ENCODE assay signal across 13 cellular contexts in genomic region chr2:99481941-99482340, GRCh38. TPM values are rescaled to one million over a fixed set of nuclear protein-coding genes. Genes with fewer than 3 reads are reported as not detected.
DNase-seq lines count a peak whose midpoint lies in the region; ATAC-seq, FAIRE-seq and TF ChIP-seq lines count a peak whose summit lies in the region.
"Had no signal": no experiment of that assay in that cellular context is flagged by ENCODE, and none has a peak within 500 bp of the region (broad histone marks: within the 10 kb centered on the region; RNA-seq: fewer than 3 reads in every experiment).

No MANE protein-coding gene starts in this region.

- no peak overlapping the region for H4K8ac ChIP-seq in mesendoderm (ENCODE audit: low read depth, low read length)

- H3K4ac ChIP-seq in mesendoderm (ENCODE audit: low read depth, low read length) = no peak overlapping the region

- no peak overlapping the region for H3K18ac ChIP-seq in mesendoderm (ENCODE audit: low read length)

- no peak overlapping the region for H3K9ac ChIP-seq in mesendoderm (ENCODE audit: low read length)

- H3K79me2 ChIP-seq in GM23338 (replicated peaks; ENCODE audit: insufficient read depth) (peaks cover 100% of the 10 kb centered on the region), mesendoderm (ENCODE audit: control insufficient read depth, insufficient read depth, low read length) (peaks cover 68% of the 10 kb centered on the region)

- H3K36me3 ChIP-seq in GM23338 (ENCODE audit: insufficient read depth) (no peaks in the 10 kb centered on the region), esophagus muscularis mucosa (no peaks in the 10 kb centered on the region), mesendoderm (ENCODE audit: control insufficient read depth, insufficient read depth, low read length) (no peaks in the 10 kb centered on the region)

- H3K4me1 ChIP-seq in GM23338 (ENCODE audit: insufficient read depth) = peaks cover 25% of the 10 kb centered on the region
- peaks cover 63 to 91% (median 70%) of the 10 kb centered on the region in 4 donors for H3K4me1 ChIP-seq in esophagus muscularis mucosa
- H3K4me1 ChIP-seq in mesendoderm (ENCODE audit: control insufficient read depth, low read depth, low read length) = no peaks in the 10 kb centered on the region

- FAIRE-seq in D721Med (lab: Jason Lieb, UNC) = no peak

- DNase-seq in GM23338 (ENCODE audit: low spot score) (peak; percentile 76), NCI-H69 (lab: John Stamatoyannopoulos, UW) (peak; percentile 8), esophagus muscularis mucosa (ENCODE audit: extremely low spot score) (peak; percentile 66), mesendoderm (peak; percentile 89), pons (ENCODE audit: low spot score) (no peak), D721Med (ENCODE audit: insufficient read length, low spot score) (no peak), NCI-H1092 (lab: John Stamatoyannopoulos, UW) (no peak)
- DNase-seq in activated CD4-positive, alpha-beta memory T cell treated with anti-CD3 and anti-CD28 coated beads for 36 hours = no peak
- DNase-seq: activated CD4-positive, CD25-positive, alpha-beta regulatory T cell treated with anti-CD3 and anti-CD28 coated beads, Interleukin-2, amount 50 U/mL, for 72 hours; activated effector memory CD4-positive, alpha-beta T cell treated with Interleukin-2 at 50 U/mL for 16 hours; CD8-positive, alpha-beta T cell; NCI-H1930; stimulated activated CD4-positive, alpha-beta T cell treated with anti-CD3 and anti-CD28 coated beads, Interleukin-4, amount 100 ng/mL, for 4 hours had no signal

- no peak overlapping the region for H2BK15ac ChIP-seq in mesendoderm (replicated peaks; ENCODE audit: low read depth)

- H3K4me3 ChIP-seq in GM23338 = no peak overlapping the region
- no peak overlapping the region for H3K4me3 ChIP-seq in esophagus muscularis mucosa
- H3K4me3 ChIP-seq in mesendoderm (ENCODE audit: low read length) = no peak overlapping the region

- H3K23ac ChIP-seq in mesendoderm (ENCODE audit: low read length) = no peak overlapping the region

- peaks cover 42% of the 10 kb centered on the region for H3K4me1 Mint-ChIP-seq in GM23338
- peaks cover 58% of the 10 kb centered on the region for H3K4me1 Mint-ChIP-seq in activated CD4-positive, alpha-beta memory T cell treated with anti-CD3 and anti-CD28 coated beads for 36 hours (ENCODE audit: low read depth)

- no peak overlapping the region for H3K27ac Mint-ChIP-seq in GM23338
- no peak overlapping the region for H3K27ac Mint-ChIP-seq in activated CD4-positive, alpha-beta memory T cell treated with anti-CD3 and anti-CD28 coated beads for 36 hours

- POLR2A ChIA-PET in activated CD4-positive, alpha-beta memory T cell treated with anti-CD3 and anti-CD28 coated beads for 36 hours (lab: Charles Lee) = no interaction called here

- no peak overlapping the region for H2BK120ac ChIP-seq in mesendoderm (ENCODE audit: low read depth, low read length)

- intact Hi-C loops in esophagus muscularis mucosa (cut with DNase I) = no loop called here
- intact Hi-C loops in activated CD4-positive, alpha-beta memory T cell treated with anti-CD3 and anti-CD28 coated beads for 36 hours (cut with micrococcal nuclease) = loop anchor here (10.0 kb wide), 1 partner anchor 47 kb away; no protein-coding TSS in a partner anchor

- H4K20me1 ChIP-seq in GM23338 (replicated peaks; ENCODE audit: insufficient read depth) = peaks cover 39% of the 10 kb centered on the region

- H4K5ac ChIP-seq in mesendoderm (ENCODE audit: low read length) = no peak overlapping the region

- H3K27me3 Mint-ChIP-seq in GM23338 (ENCODE audit: insufficient read depth, low read depth, poor library complexity) = peaks cover 2% of the 10 kb centered on the region
- no peaks in the 10 kb centered on the region for H3K27me3 Mint-ChIP-seq in activated CD4-positive, alpha-beta memory T cell treated with anti-CD3 and anti-CD28 coated beads for 36 hours

- H3K9me2 ChIP-seq in GM23338 (ENCODE audit: insufficient read depth) = no peaks in the 10 kb centered on the region

- H2BK5ac ChIP-seq in mesendoderm (ENCODE audit: low read length) = no peak overlapping the region

- H3K4me3 Mint-ChIP-seq in GM23338 = no peak overlapping the region
- no peak overlapping the region for H3K4me3 Mint-ChIP-seq in activated CD4-positive, alpha-beta memory T cell treated with anti-CD3 and anti-CD28 coated beads for 36 hours

- peaks cover 16% of the 10 kb centered on the region for H3K79me1 ChIP-seq in mesendoderm (ENCODE audit: low read length)

- H3K56ac ChIP-seq in mesendoderm (ENCODE audit: low read length) = no peak overlapping the region

- no peak for TF ChIP-seq POLR2A in esophagus muscularis mucosa (IDR thresholded peaks at IDR 0.05; ENCODE audit: low read depth)

- TF ChIP-seq EP300 in esophagus muscularis mucosa (IDR thresholded peaks at IDR 0.05) = no peak

- no peaks in the 10 kb centered on the region for H3K9me3 ChIP-seq in esophagus muscularis mucosa

- H3F3A ChIP-seq in GM23338 (replicated peaks; ENCODE audit: low read depth) = no peaks in the 10 kb centered on the region

- H3K27me3 ChIP-seq in GM23338 (ENCODE audit: insufficient read depth) (no peaks in the 10 kb centered on the region), esophagus muscularis mucosa (no peaks in the 10 kb centered on the region), mesendoderm (ENCODE audit: insufficient read depth, low read length, poor library complexity) (no peaks in the 10 kb centered on the region)

- H3K27ac ChIP-seq in GM23338 (ENCODE audit: low read depth) = peak overlapping the region; percentile 45; the same call in 1 of the 2 replicates
- H3K27ac ChIP-seq in esophagus muscularis mucosa (replicated peaks in 1 of 4) = no peak overlapping the region
- H3K27ac ChIP-seq in mesendoderm (ENCODE audit: low read depth, low read length) = no peak overlapping the region

- no peak overlapping the region for H2AFZ ChIP-seq in GM23338

- peaks cover 9% of the 10 kb centered on the region; the same call in 2 of the 3 replicates for H3K36me3 Mint-ChIP-seq in GM23338 (ENCODE audit: low read depth)
- H3K36me3 Mint-ChIP-seq in activated CD4-positive, alpha-beta memory T cell treated with anti-CD3 and anti-CD28 coated beads for 36 hours = peaks cover 3% of the 10 kb centered on the region

- CTCF ChIA-PET in activated CD4-positive, alpha-beta memory T cell treated with anti-CD3 and anti-CD28 coated beads for 36 hours (lab: Charles Lee) = no interaction called here

- no peak overlapping the region for H2AK5ac ChIP-seq in mesendoderm (ENCODE audit: low read length)

- 38% methylated on average over 1 of the region's 1 CpG for WGBS in esophagus muscularis mucosa
- no CpG with 5 or more reads among the region's 1 CpG for WGBS in mesendoderm (ENCODE audit: extremely low coverage, insufficient coverage, low lambda C conversion rate)

- peak; percentile 87 for ATAC-seq in GM23338
- ATAC-seq: CD8-positive, alpha-beta T cell had no signal

- H3K4me2 ChIP-seq in GM23338 (no peak overlapping the region), mesendoderm (ENCODE audit: low read length) (no peak overlapping the region)

- H3K9me3 Mint-ChIP-seq in GM23338 = no peaks in the 10 kb centered on the region
- no peaks in the 10 kb centered on the region for H3K9me3 Mint-ChIP-seq in activated CD4-positive, alpha-beta memory T cell treated with anti-CD3 and anti-CD28 coated beads for 36 hours
- H3K9me3 Mint-ChIP-seq: CD8-positive, alpha-beta T cell had no signal

- TF ChIP-seq CTCF in GM23338 (conservative IDR thresholded peaks at IDR 0.05; ENCODE audit: low read depth in 2 of 2) (no peak), esophagus muscularis mucosa (IDR thresholded peaks at IDR 0.05) (no peak), D721Med (IDR thresholded peaks at IDR 0.05; ENCODE audit: insufficient read depth, missing control alignments) (no peak)

TF ChIP-seq in GM23338, 12 proteins besides CTCF, POLR2A, EP300 and RAD21:
- no peak for TF ChIP-seq CREB1 (CRISPR knock-in tag; IDR thresholded peaks at IDR 0.05; ENCODE audit: low read depth)
- no peak for TF ChIP-seq STAT1 (IDR thresholded peaks at IDR 0.05; ENCODE audit: unreplicated experiment)
- TF ChIP-seq JUNB (IDR thresholded peaks at IDR 0.05; ENCODE audit: unreplicated experiment) = no peak
- no peak for TF ChIP-seq ZNF114 (CRISPR knock-in tag; IDR thresholded peaks at IDR 0.05)

RNA-seq across cellular contexts. Expression of gene REV1, which starts 7.9 kb away (rescaled TPM):
- 39.1 and 46.7 TPM in 2 replicates for total RNA-seq in GM23338 (2014; rRNA removed; shearing (Covaris generic))
- polyA plus RNA-seq in GM23338 (2016; fragmentation: Nextera tagmentation; extraction: Ambion mirVana) = 30.2 and 32.9 TPM in 2 replicates
- 10 to 100 TPM; 26.7 to 47.7 (median 31.4) TPM for total RNA-seq in esophagus muscularis mucosa
- polyA plus RNA-seq in mesendoderm (2013, experiment 1 of 2) = 19.8 TPM
- polyA plus RNA-seq in mesendoderm (2013, experiment 2 of 2) = 19.9 TPM
- total RNA-seq in activated CD4-positive, alpha-beta memory T cell treated with anti-CD3 and anti-CD28 coated beads for 36 hours = 10 to 100 TPM; 22.6 to 30.6 TPM

Comparison
In these comparisons a context has a peak if more than half of its experiments do, and no peak if none do; other contexts are left out.
1. DNase-seq: peak in GM23338 (single experiment), NCI-H69 (single experiment), esophagus muscularis mucosa (single experiment) and mesendoderm (single experiment); none in pons (single experiment), D721Med (single experiment), activated CD4-positive, alpha-beta memory T cell treated with anti-CD3 and anti-CD28 coated beads for 36 hours (single experiment) and NCI-H1092 (single experiment).